1 cellular context compared by ENCODE assay signal in genomic region chr17:77002103-77003045, GRCh38.
TF ChIP-seq lines count a peak whose summit lies in the region.

No MANE protein-coding gene starts in this region.

TF ChIP-seq in HepG2, 621 proteins besides CTCF, POLR2A, EP300 and RAD21 (continued from another document and continues in another):
- no peak for TF ChIP-seq USF2 (IDR thresholded peaks at IDR 0.05; ENCODE audit: low read depth, low read length)
- no peak for TF ChIP-seq USF2 (CRISPR knock-in tag; IDR thresholded peaks at IDR 0.05; ENCODE audit: borderline replicate concordance)
- TF ChIP-seq ATF7 (IDR thresholded peaks at IDR 0.05) = peak; percentile 45; the same call in 1 of the 2 replicates
- no peak for TF ChIP-seq ATF7 (CRISPR knock-in tag; IDR thresholded peaks at IDR 0.05)
- TF ChIP-seq PITX1 (CRISPR knock-in tag; IDR thresholded peaks at IDR 0.05) = peak; percentile 96
- TF ChIP-seq, protein P1, sequence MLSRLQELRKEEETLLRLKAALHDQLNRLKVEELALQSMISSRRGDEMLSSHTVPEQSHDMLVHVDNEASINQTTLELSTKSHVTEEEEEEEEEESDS (CRISPR knock-in tag; IDR thresholded peaks at IDR 0.05; ENCODE audit: borderline replicate concordance) = no peak
- TF ChIP-seq FOXM1 (CRISPR knock-in tag; IDR thresholded peaks at IDR 0.05) = no peak
- TF ChIP-seq DNMT1 (CRISPR knock-in tag; IDR thresholded peaks at IDR 0.05) = no peak
- no peak for TF ChIP-seq ZNF253 (CRISPR knock-in tag; IDR thresholded peaks at IDR 0.05; ENCODE audit: borderline replicate concordance)
- 0 out of 2 replicates have a peak, but pooled peaks have one; percentile 14 for TF ChIP-seq ZFY (CRISPR knock-in tag; IDR thresholded peaks at IDR 0.05)
- TF ChIP-seq MED8 (CRISPR knock-in tag; IDR thresholded peaks at IDR 0.05; ENCODE audit: insufficient replicate concordance) = peak; percentile 78
- no peak for TF ChIP-seq FIP1L1 (IDR thresholded peaks at IDR 0.05; ENCODE audit: borderline replicate concordance, insufficient read depth, low read depth, low read length)
- TF ChIP-seq, protein P2, sequence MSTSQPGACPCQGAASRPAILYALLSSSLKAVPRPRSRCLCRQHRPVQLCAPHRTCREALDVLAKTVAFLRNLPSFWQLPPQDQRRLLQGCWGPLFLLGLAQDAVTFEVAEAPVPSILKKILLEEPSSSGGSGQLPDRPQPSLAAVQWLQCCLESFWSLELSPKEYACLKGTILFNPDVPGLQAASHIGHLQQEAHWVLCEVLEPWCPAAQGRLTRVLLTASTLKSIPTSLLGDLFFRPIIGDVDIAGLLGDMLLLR (CRISPR knock-in tag; IDR thresholded peaks at IDR 0.05) = no peak
- 0 out of 2 replicates have a peak, but pooled peaks have one; percentile 21 for TF ChIP-seq ZNF264 (CRISPR knock-in tag; IDR thresholded peaks at IDR 0.05)
- TF ChIP-seq SAFB2 (CRISPR knock-in tag; IDR thresholded peaks at IDR 0.05; ENCODE audit: borderline replicate concordance, low read depth) = peak; percentile 76; the same call in 1 of the 2 replicates
- TF ChIP-seq ZNF292 (CRISPR knock-in tag; IDR thresholded peaks at IDR 0.05; ENCODE audit: borderline replicate concordance, low read depth) = peak; percentile 49; the same call in 1 of the 2 replicates
- TF ChIP-seq, protein P3, sequence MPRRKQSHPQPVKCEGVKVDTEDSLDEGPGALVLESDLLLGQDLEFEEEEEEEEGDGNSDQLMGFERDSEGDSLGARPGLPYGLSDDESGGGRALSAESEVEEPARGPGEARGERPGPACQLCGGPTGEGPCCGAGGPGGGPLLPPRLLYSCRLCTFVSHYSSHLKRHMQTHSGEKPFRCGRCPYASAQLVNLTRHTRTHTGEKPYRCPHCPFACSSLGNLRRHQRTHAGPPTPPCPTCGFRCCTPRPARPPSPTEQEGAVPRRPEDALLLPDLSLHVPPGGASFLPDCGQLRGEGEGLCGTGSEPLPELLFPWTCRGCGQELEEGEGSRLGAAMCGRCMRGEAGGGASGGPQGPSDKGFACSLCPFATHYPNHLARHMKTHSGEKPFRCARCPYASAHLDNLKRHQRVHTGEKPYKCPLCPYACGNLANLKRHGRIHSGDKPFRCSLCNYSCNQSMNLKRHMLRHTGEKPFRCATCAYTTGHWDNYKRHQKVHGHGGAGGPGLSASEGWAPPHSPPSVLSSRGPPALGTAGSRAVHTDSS (CRISPR knock-in tag; conservative IDR thresholded peaks at IDR 0.05) = no peak
- peak; percentile 78 for TF ChIP-seq ZNF609 (CRISPR knock-in tag; IDR thresholded peaks at IDR 0.05; ENCODE audit: borderline replicate concordance)
- no peak for TF ChIP-seq ZNF7 (CRISPR knock-in tag; IDR thresholded peaks at IDR 0.05)
- TF ChIP-seq GTF2F1 (IDR thresholded peaks at IDR 0.05; ENCODE audit: low read length) = no peak
- TF ChIP-seq CCDC6 (CRISPR knock-in tag; IDR thresholded peaks at IDR 0.05) = peak; percentile 80; the same call in 1 of the 2 replicates
- TF ChIP-seq SOX5 (CRISPR knock-in tag; IDR thresholded peaks at IDR 0.05; ENCODE audit: borderline replicate concordance) = peak; percentile 96
- TF ChIP-seq, protein P4, sequence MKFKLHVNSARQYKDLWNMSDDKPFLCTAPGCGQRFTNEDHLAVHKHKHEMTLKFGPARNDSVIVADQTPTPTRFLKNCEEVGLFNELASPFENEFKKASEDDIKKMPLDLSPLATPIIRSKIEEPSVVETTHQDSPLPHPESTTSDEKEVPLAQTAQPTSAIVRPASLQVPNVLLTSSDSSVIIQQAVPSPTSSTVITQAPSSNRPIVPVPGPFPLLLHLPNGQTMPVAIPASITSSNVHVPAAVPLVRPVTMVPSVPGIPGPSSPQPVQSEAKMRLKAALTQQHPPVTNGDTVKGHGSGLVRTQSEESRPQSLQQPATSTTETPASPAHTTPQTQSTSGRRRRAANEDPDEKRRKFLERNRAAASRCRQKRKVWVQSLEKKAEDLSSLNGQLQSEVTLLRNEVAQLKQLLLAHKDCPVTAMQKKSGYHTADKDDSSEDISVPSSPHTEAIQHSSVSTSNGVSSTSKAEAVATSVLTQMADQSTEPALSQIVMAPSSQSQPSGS (CRISPR knock-in tag; IDR thresholded peaks at IDR 0.05) = peak; percentile 66; the same call in 1 of the 2 replicates
- no peak for TF ChIP-seq ZNF432 (CRISPR knock-in tag; IDR thresholded peaks at IDR 0.05; ENCODE audit: borderline replicate concordance)
- 0 out of 2 replicates have a peak, but pooled peaks have one; percentile 5 for TF ChIP-seq CBFB (CRISPR knock-in tag; IDR thresholded peaks at IDR 0.05)
- no peak for TF ChIP-seq ZNF224 (CRISPR knock-in tag; IDR thresholded peaks at IDR 0.05)
- 0 out of 2 replicates have a peak, but pooled peaks have one; percentile 62 for TF ChIP-seq SPEN (CRISPR knock-in tag; IDR thresholded peaks at IDR 0.05; ENCODE audit: low read depth)
- TF ChIP-seq ZBTB39 (CRISPR knock-in tag; IDR thresholded peaks at IDR 0.05) = no peak
- peak; percentile 54; the same call in 1 of the 2 replicates for TF ChIP-seq BCL3 (CRISPR knock-in tag; IDR thresholded peaks at IDR 0.05)
- peak; percentile 73; the same call in 1 of the 2 replicates for TF ChIP-seq POGZ (CRISPR knock-in tag; IDR thresholded peaks at IDR 0.05)
- TF ChIP-seq ZNF160 (CRISPR knock-in tag; IDR thresholded peaks at IDR 0.05) = no peak
- no peak for TF ChIP-seq ZEB1 (IDR thresholded peaks at IDR 0.05; ENCODE audit: insufficient replicate concordance, low read depth)
- TF ChIP-seq KDM2A (CRISPR knock-in tag; IDR thresholded peaks at IDR 0.05; ENCODE audit: borderline replicate concordance, low read depth) = peak; percentile 70
- TF ChIP-seq SMAD3 (CRISPR knock-in tag; IDR thresholded peaks at IDR 0.05) = peak; percentile 64; the same call in 1 of the 2 replicates
- peak; percentile 65; the same call in 1 of the 2 replicates for TF ChIP-seq TARDBP (CRISPR knock-in tag; IDR thresholded peaks at IDR 0.05)
- TF ChIP-seq MIER3 (CRISPR knock-in tag; IDR thresholded peaks at IDR 0.05; ENCODE audit: borderline replicate concordance) = peak; percentile 79; the same call in 1 of the 2 replicates
- no peak for TF ChIP-seq LRRFIP1 (CRISPR knock-in tag; conservative IDR thresholded peaks at IDR 0.05)
- TF ChIP-seq, protein P5, sequence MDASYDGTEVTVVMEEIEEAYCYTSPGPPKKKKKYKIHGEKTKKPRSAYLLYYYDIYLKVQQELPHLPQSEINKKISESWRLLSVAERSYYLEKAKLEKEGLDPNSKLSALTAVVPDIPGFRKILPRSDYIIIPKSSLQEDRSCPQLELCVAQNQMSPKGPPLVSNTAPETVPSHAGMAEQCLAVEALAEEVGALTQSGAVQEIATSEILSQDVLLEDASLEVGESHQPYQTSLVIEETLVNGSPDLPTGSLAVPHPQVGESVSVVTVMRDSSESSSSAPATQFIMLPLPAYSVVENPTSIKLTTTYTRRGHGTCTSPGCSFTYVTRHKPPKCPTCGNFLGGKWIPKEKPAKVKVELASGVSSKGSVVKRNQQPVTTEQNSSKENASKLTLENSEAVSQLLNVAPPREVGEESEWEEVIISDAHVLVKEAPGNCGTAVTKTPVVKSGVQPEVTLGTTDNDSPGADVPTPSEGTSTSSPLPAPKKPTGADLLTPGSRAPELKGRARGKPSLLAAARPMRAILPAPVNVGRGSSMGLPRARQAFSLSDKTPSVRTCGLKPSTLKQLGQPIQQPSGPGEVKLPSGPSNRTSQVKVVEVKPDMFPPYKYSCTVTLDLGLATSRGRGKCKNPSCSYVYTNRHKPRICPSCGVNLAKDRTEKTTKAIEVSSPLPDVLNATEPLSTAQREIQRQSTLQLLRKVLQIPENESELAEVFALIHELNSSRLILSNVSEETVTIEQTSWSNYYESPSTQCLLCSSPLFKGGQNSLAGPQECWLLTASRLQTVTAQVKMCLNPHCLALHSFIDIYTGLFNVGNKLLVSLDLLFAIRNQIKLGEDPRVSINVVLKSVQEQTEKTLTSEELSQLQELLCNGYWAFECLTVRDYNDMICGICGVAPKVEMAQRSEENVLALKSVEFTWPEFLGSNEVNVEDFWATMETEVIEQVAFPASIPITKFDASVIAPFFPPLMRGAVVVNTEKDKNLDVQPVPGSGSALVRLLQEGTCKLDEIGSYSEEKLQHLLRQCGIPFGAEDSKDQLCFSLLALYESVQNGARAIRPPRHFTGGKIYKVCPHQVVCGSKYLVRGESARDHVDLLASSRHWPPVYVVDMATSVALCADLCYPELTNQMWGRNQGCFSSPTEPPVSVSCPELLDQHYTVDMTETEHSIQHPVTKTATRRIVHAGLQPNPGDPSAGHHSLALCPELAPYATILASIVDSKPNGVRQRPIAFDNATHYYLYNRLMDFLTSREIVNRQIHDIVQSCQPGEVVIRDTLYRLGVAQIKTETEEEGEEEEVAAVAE (CRISPR knock-in tag; IDR thresholded peaks at IDR 0.05; ENCODE audit: borderline replicate concordance) = peak; percentile 87; the same call in 1 of the 2 replicates
